18 cellular contexts compared by ENCODE assay signal in genomic region chr3:46884427-46884826, GRCh38. TPM values are rescaled to one million over a fixed set of nuclear protein-coding genes. Genes with fewer than 3 reads are reported as not detected.
A peak's percentile ranks its signal among the peaks of the same experiment; 100 is the strongest.
DNase-seq lines count a peak whose midpoint lies in the region; FAIRE-seq and TF ChIP-seq lines count a peak whose summit lies in the region.
"Had no signal": no experiment of that assay in that cellular context is flagged by ENCODE, and none has a peak within 500 bp of the region (broad histone marks: within the 10 kb centered on the region; RNA-seq: fewer than 3 reads in every experiment).

No MANE protein-coding gene starts in this region.

- H3K4me1 Mint-ChIP-seq in Caco-2 (ENCODE audit: low read depth, unreplicated experiment) (peaks cover 10% of the 10 kb centered on the region), nephron progenitor cell (peaks cover 39% of the 10 kb centered on the region)

- H3K27me3 Mint-ChIP-seq in Caco-2 (ENCODE audit: insufficient read depth, unreplicated experiment) (peaks cover 9% of the 10 kb centered on the region), nephron progenitor cell (ENCODE audit: low read depth, poor library complexity) (peaks cover 52% of the 10 kb centered on the region)

- WGBS in hepatocyte (ENCODE audit: low lambda C conversion rate, missing lambda C conversion rate) = 17% methylated on average over 5 of the region's 5 CpGs

- no peaks in the 10 kb centered on the region for H4K20me1 ChIP-seq in hepatocyte (ENCODE audit: insufficient read depth, poor library complexity, severe bottlenecking)

- H3K4me2 ChIP-seq in hepatocyte = peak overlapping the region; percentile 98

- POLR2A ChIA-PET in Caco-2 (lab: Charles Lee) = no interaction called here

- H3K36me3 Mint-ChIP-seq in Caco-2 (ENCODE audit: insufficient read depth, unreplicated experiment) = no peaks in the 10 kb centered on the region
- no peaks in the 10 kb centered on the region for H3K36me3 Mint-ChIP-seq in nephron progenitor cell (ENCODE audit: low read depth)

- H3K27me3 ChIP-seq in Caco-2 (replicated peaks; ENCODE audit: control insufficient read depth, insufficient read depth, low read length) = no peaks in the 10 kb centered on the region
- H3K27me3 ChIP-seq in NT2/D1 (ENCODE audit: insufficient read depth, insufficient read length) = peaks cover 56% of the 10 kb centered on the region
- peaks cover 36% of the 10 kb centered on the region for H3K27me3 ChIP-seq in hepatocyte

- BruUV-seq in Caco-2 (replicated peaks; lab: Mats Ljungman, UMichigan) = TSS peak; percentile 13

- FAIRE-seq in D721Med (lab: Jason Lieb, UNC) = no peak

- H3K9ac ChIP-seq in NT2/D1 (ENCODE audit: insufficient read length, low read depth) = peak overlapping the region; percentile 68

- H3K27ac ChIP-seq in hepatocyte = no peak overlapping the region

- peaks cover 28% of the 10 kb centered on the region for H3K79me2 ChIP-seq in hepatocyte

- H3K9me3 Mint-ChIP-seq in Caco-2 (ENCODE audit: unreplicated experiment) (no peaks in the 10 kb centered on the region), nephron progenitor cell (no peaks in the 10 kb centered on the region)
- H3K9me3 Mint-ChIP-seq: activated CD4-positive, alpha-beta T cell treated with anti-CD3 and anti-CD28 coated beads, Interleukin-2, amount 10 ng/mL, durations not matched to agents 24 days and 14 days had no signal

- H3K27ac Mint-ChIP-seq in Caco-2 (ENCODE audit: unreplicated experiment) (no peak overlapping the region), nephron progenitor cell (no peak overlapping the region)
- H3K27ac Mint-ChIP-seq: activated CD4-positive, alpha-beta T cell treated with anti-CD3 and anti-CD28 coated beads, Interleukin-2, amount 10 ng/mL, durations not matched to agents 24 days and 14 days had no signal

- TF ChIP-seq CTCF in Caco-2 (IDR thresholded peaks at IDR 0.05; ENCODE audit: insufficient read depth in 1 of 2, low read depth in 1 of 2, low read length in 1 of 2, severe bottlenecking in 1 of 2, unreplicated experiment in 1 of 2) = no peak
- no peak for TF ChIP-seq CTCF in hepatocyte (IDR thresholded peaks at IDR 0.05; ENCODE audit: poor library complexity)
- TF ChIP-seq CTCF in nephron progenitor cell (IDR thresholded peaks at IDR 0.05) = no peak
- TF ChIP-seq CTCF in D721Med (IDR thresholded peaks at IDR 0.05; ENCODE audit: insufficient read depth, missing control alignments) = no peak

- H3K4me3 Mint-ChIP-seq in Caco-2 (ENCODE audit: unreplicated experiment) (peak overlapping the region; percentile 85), nephron progenitor cell (peak overlapping the region; percentile 75)

- H2AFZ ChIP-seq in hepatocyte = no peak overlapping the region

- CTCF ChIA-PET in Caco-2 (lab: Charles Lee) = interaction anchor here (0.5 kb wide), 1 partner anchor 1517 kb away, joined by 3 read pairs; no protein-coding TSS in a partner anchor

- intact Hi-C loops in Caco-2 (cut with micrococcal nuclease; ENCODE audit: unreplicated experiment) = no loop called here

- no peaks in the 10 kb centered on the region for H3K36me3 ChIP-seq in Caco-2 (ENCODE audit: control insufficient read depth, insufficient read depth, low read length)
- no peaks in the 10 kb centered on the region for H3K36me3 ChIP-seq in NT2/D1 (ENCODE audit: insufficient read depth, insufficient read length, low read length)
- H3K36me3 ChIP-seq in hepatocyte (replicated peaks; ENCODE audit: insufficient read depth, low read depth) = no peaks in the 10 kb centered on the region
- H3K36me3 ChIP-seq: upper lobe of left lung had no signal

- DNase-seq in Caco-2 (no peak), NT2/D1 (ENCODE audit: low read depth, low spot score) (no peak), hepatocyte (ENCODE audit: low spot score) (no peak), nephron progenitor cell (no peak), D721Med (ENCODE audit: insufficient read length, low spot score) (no peak), NCI-H2196 (lab: John Stamatoyannopoulos, UW; ENCODE audit: unreplicated experiment) (no peak), NCI-H524 treated with DMSO at 0.1 percent for 48 hours (lab: John Stamatoyannopoulos, UW) (no peak)
- no peak for DNase-seq in effector CD4-positive, alpha-beta T cell
- DNase-seq: activated CD4-positive, alpha-beta T cell treated with anti-CD3 and anti-CD28 coated beads, Interleukin-2, amount 10 ng/mL, durations not matched to agents 24 days and 14 days; activated naive CD4-positive, alpha-beta T cell; amygdala; DMS153; H7; NCI-H1694 had no signal

- peaks cover 19% of the 10 kb centered on the region for H3K4me1 ChIP-seq in Caco-2
- peaks cover 22% of the 10 kb centered on the region for H3K4me1 ChIP-seq in NT2/D1 (ENCODE audit: insufficient read depth, insufficient read length)
- peaks cover 5% of the 10 kb centered on the region for H3K4me1 ChIP-seq in hepatocyte (ENCODE audit: insufficient read depth)

- H3K9me3 ChIP-seq in Caco-2 (no peaks in the 10 kb centered on the region), NT2/D1 (ENCODE audit: insufficient read depth, low read length) (no peaks in the 10 kb centered on the region), hepatocyte (ENCODE audit: low read depth) (no peaks in the 10 kb centered on the region)
- H3K9me3 ChIP-seq: upper lobe of left lung had no signal

- no peaks in the 10 kb centered on the region for H3K9me2 ChIP-seq in hepatocyte (replicated peaks; ENCODE audit: insufficient read depth)

- H3K4me3 ChIP-seq in Caco-2 (ENCODE audit: low read depth, low read length) = no peak overlapping the region
- H3K4me3 ChIP-seq in NT2/D1 (ENCODE audit: insufficient read length, low read depth) = no peak overlapping the region
- no peak overlapping the region for H3K4me3 ChIP-seq in hepatocyte

RNA-seq across cellular contexts. Expression of gene PTH1R, which starts 6.9 kb away (rescaled TPM):
- total RNA-seq in Caco-2 (2022) (5.1 and 6.8 TPM in 2 replicates), hepatocyte (13.9 and 14.5 TPM in 2 replicates)
- 29.4 and 31.0 TPM in 2 replicates for polyA plus RNA-seq in hepatocyte
- total RNA-seq: activated CD4-positive, alpha-beta T cell treated with anti-CD3 and anti-CD28 coated beads, Interleukin-2, amount 10 ng/mL, durations not matched to agents 24 days and 14 days; SK-MEL-5; T-helper 2 cell treated with Interferon-gamma antibody and Interleukin-4, amounts not matched to agents 100 ng/mL and 5 ng/mL, for 36 hours had no signal

RNA-seq across cellular contexts. Expression of gene MYL3, which starts 21.2 kb away (rescaled TPM):
- total RNA-seq in Caco-2 (2022) (13.0 and 13.8 TPM in 2 replicates), hepatocyte (5.8 and 9.5 TPM in 2 replicates)
- 7.4 and 9.7 TPM in 2 replicates for polyA plus RNA-seq in hepatocyte
- total RNA-seq: activated CD4-positive, alpha-beta T cell treated with anti-CD3 and anti-CD28 coated beads, Interleukin-2, amount 10 ng/mL, durations not matched to agents 24 days and 14 days; dermis microvascular lymphatic vessel endothelial cell; SK-MEL-5; T-helper 2 cell treated with Interferon-gamma antibody and Interleukin-4, amounts not matched to agents 100 ng/mL and 5 ng/mL, for 36 hours had no signal
